Comparison of ENCODE assay signal across 1 cellular context in the genomic region with DNA sequence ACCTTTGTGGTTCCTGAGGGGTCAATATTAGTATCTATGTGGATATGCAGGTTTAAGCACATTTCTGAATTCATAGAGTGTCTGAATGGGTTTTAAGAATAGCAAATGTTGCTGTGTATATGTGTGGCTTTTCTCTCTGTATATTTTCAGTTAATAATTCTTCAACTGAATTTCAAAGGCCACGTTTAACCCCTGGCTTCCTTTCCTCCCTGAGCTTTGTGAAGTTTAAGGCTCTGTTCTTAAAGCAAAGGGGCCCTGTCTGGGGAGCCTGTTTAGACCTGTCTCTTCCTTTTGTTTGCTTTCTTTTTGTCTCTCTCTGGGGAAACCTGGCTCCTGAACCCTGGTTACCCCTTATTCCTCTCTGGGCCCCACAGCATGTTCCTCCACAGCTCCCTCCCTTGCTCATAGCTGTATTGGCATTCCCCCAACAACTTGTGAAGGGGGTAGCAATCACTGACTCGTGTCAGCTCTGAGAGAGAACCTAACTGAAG.
TF ChIP-seq lines count a peak whose summit lies in the region.

No MANE protein-coding gene starts in this region.

TF ChIP-seq in HepG2, 621 proteins besides CTCF, POLR2A, EP300 and RAD21 (continued from another document and continues in another):
- no peak for TF ChIP-seq SETDB1 (CRISPR knock-in tag; IDR thresholded peaks at IDR 0.05; ENCODE audit: borderline replicate concordance)
- TF ChIP-seq POLR2AphosphoS2 (IDR thresholded peaks at IDR 0.05; ENCODE audit: low read depth, low read length): no peak
- TF ChIP-seq, protein P1, sequence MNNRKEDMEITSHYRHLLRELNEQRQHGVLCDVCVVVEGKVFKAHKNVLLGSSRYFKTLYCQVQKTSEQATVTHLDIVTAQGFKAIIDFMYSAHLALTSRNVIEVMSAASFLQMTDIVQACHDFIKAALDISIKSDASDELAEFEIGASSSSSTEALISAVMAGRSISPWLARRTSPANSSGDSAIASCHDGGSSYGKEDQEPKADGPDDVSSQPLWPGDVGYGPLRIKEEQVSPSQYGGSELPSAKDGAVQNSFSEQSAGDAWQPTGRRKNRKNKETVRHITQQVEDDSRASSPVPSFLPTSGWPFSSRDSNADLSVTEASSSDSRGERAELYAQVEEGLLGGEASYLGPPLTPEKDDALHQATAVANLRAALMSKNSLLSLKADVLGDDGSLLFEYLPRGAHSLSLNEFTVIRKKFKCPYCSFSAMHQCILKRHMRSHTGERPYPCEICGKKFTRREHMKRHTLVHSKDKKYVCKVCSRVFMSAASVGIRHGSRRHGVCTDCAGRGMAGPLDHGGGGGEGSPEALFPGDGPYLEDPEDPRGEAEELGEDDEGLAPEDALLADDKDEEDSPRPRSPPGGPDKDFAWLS (CRISPR knock-in tag; IDR thresholded peaks at IDR 0.05; ENCODE audit: borderline replicate concordance): no peak
- TF ChIP-seq ZNF652 (CRISPR knock-in tag; IDR thresholded peaks at IDR 0.05; ENCODE audit: borderline replicate concordance, low read depth): peak; percentile 89
- TF ChIP-seq ZNF557 (CRISPR knock-in tag; IDR thresholded peaks at IDR 0.05): no peak
- peak; percentile 42 for TF ChIP-seq SALL1 (CRISPR knock-in tag; IDR thresholded peaks at IDR 0.05)
- TF ChIP-seq, protein P2, sequence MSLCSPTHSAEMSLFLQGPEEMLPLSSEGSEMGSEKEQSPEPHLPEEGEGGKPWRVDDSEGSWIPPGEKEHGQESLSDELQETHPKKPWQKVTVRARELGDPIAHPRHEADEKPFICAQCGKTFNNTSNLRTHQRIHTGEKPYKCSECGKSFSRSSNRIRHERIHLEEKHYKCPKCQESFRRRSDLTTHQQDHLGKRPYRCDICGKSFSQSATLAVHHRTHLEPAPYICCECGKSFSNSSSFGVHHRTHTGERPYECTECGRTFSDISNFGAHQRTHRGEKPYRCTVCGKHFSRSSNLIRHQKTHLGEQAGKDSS (CRISPR knock-in tag; IDR thresholded peaks at IDR 0.05; ENCODE audit: borderline replicate concordance, low read depth): no peak
- no peak for TF ChIP-seq ZNF562 (CRISPR knock-in tag; IDR thresholded peaks at IDR 0.05; ENCODE audit: borderline replicate concordance)
- TF ChIP-seq ARNTL (CRISPR knock-in tag; IDR thresholded peaks at IDR 0.05): no peak
- TF ChIP-seq PCBP2 (optimal IDR thresholded peaks at IDR 0.05; ENCODE audit: low read depth, low read length, poor library complexity, severe bottlenecking): no peak
- TF ChIP-seq, protein P3, sequence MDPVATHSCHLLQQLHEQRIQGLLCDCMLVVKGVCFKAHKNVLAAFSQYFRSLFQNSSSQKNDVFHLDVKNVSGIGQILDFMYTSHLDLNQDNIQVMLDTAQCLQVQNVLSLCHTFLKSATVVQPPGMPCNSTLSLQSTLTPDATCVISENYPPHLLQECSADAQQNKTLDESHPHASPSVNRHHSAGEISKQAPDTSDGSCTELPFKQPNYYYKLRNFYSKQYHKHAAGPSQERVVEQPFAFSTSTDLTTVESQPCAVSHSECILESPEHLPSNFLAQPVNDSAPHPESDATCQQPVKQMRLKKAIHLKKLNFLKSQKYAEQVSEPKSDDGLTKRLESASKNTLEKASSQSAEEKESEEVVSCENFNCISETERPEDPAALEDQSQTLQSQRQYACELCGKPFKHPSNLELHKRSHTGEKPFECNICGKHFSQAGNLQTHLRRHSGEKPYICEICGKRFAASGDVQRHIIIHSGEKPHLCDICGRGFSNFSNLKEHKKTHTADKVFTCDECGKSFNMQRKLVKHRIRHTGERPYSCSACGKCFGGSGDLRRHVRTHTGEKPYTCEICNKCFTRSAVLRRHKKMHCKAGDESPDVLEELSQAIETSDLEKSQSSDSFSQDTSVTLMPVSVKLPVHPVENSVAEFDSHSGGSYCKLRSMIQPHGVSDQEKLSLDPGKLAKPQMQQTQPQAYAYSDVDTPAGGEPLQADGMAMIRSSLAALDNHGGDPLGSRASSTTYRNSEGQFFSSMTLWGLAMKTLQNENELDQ (CRISPR knock-in tag; IDR thresholded peaks at IDR 0.05; ENCODE audit: borderline replicate concordance): no peak
- TF ChIP-seq CREB1 (IDR thresholded peaks at IDR 0.05): no peak
- 0 out of 2 replicates have a peak, but pooled peaks have one; percentile 25 for TF ChIP-seq CREB1 (CRISPR knock-in tag; IDR thresholded peaks at IDR 0.05)
- TF ChIP-seq ZNF549 (CRISPR knock-in tag; IDR thresholded peaks at IDR 0.05): no peak
- TF ChIP-seq, protein P4, sequence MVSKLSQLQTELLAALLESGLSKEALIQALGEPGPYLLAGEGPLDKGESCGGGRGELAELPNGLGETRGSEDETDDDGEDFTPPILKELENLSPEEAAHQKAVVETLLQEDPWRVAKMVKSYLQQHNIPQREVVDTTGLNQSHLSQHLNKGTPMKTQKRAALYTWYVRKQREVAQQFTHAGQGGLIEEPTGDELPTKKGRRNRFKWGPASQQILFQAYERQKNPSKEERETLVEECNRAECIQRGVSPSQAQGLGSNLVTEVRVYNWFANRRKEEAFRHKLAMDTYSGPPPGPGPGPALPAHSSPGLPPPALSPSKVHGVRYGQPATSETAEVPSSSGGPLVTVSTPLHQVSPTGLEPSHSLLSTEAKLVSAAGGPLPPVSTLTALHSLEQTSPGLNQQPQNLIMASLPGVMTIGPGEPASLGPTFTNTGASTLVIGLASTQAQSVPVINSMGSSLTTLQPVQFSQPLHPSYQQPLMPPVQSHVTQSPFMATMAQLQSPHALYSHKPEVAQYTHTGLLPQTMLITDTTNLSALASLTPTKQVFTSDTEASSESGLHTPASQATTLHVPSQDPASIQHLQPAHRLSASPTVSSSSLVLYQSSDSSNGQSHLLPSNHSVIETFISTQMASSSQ (IDR thresholded peaks at IDR 0.05; ENCODE audit: low read depth): peak; percentile 43; the same call in 1 of the 2 replicates
- TF ChIP-seq, protein P4 (CRISPR knock-in tag; IDR thresholded peaks at IDR 0.05; ENCODE audit: borderline replicate concordance): no peak
- TF ChIP-seq SOX5 (CRISPR knock-in tag; IDR thresholded peaks at IDR 0.05; ENCODE audit: borderline replicate concordance): peak; percentile 48; the same call in 1 of the 2 replicates
- TF ChIP-seq ZNF367 (CRISPR knock-in tag; IDR thresholded peaks at IDR 0.05; ENCODE audit: borderline replicate concordance): no peak
- 0 out of 2 replicates have a peak, but pooled peaks have one; percentile 9 for TF ChIP-seq FOXA3 (CRISPR knock-in tag; IDR thresholded peaks at IDR 0.05)
- TF ChIP-seq, protein P5, sequence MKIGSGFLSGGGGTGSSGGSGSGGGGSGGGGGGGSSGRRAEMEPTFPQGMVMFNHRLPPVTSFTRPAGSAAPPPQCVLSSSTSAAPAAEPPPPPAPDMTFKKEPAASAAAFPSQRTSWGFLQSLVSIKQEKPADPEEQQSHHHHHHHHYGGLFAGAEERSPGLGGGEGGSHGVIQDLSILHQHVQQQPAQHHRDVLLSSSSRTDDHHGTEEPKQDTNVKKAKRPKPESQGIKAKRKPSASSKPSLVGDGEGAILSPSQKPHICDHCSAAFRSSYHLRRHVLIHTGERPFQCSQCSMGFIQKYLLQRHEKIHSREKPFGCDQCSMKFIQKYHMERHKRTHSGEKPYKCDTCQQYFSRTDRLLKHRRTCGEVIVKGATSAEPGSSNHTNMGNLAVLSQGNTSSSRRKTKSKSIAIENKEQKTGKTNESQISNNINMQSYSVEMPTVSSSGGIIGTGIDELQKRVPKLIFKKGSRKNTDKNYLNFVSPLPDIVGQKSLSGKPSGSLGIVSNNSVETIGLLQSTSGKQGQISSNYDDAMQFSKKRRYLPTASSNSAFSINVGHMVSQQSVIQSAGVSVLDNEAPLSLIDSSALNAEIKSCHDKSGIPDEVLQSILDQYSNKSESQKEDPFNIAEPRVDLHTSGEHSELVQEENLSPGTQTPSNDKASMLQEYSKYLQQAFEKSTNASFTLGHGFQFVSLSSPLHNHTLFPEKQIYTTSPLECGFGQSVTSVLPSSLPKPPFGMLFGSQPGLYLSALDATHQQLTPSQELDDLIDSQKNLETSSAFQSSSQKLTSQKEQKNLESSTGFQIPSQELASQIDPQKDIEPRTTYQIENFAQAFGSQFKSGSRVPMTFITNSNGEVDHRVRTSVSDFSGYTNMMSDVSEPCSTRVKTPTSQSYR (CRISPR knock-in tag; IDR thresholded peaks at IDR 0.05; ENCODE audit: borderline replicate concordance): peak; percentile 26; the same call in 1 of the 2 replicates
- TF ChIP-seq JUN (CRISPR knock-in tag; IDR thresholded peaks at IDR 0.05): no peak
- TF ChIP-seq ZBTB42 (CRISPR knock-in tag; IDR thresholded peaks at IDR 0.05): no peak
- TF ChIP-seq, protein P6, sequence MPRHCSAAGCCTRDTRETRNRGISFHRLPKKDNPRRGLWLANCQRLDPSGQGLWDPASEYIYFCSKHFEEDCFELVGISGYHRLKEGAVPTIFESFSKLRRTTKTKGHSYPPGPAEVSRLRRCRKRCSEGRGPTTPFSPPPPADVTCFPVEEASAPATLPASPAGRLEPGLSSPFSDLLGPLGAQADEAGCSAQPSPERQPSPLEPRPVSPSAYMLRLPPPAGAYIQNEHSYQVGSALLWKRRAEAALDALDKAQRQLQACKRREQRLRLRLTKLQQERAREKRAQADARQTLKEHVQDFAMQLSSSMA (CRISPR knock-in tag; IDR thresholded peaks at IDR 0.05): no peak
- TF ChIP-seq, protein P7, sequence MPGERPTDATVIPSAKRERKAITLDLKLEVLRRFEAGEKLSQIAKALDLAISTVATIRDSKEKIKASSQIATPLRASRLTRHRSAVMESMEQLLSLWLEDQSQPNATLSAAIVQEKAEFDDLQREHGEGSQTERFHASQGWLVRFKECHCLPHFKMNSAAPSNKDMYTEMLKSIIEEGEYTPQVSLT (CRISPR knock-in tag; IDR thresholded peaks at IDR 0.05; ENCODE audit: borderline replicate concordance, low read depth): no peak
- TF ChIP-seq, protein P8, sequence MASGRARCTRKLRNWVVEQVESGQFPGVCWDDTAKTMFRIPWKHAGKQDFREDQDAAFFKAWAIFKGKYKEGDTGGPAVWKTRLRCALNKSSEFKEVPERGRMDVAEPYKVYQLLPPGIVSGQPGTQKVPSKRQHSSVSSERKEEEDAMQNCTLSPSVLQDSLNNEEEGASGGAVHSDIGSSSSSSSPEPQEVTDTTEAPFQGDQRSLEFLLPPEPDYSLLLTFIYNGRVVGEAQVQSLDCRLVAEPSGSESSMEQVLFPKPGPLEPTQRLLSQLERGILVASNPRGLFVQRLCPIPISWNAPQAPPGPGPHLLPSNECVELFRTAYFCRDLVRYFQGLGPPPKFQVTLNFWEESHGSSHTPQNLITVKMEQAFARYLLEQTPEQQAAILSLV (CRISPR knock-in tag; IDR thresholded peaks at IDR 0.05; ENCODE audit: borderline replicate concordance): no peak
- TF ChIP-seq PAX8 (CRISPR knock-in tag; IDR thresholded peaks at IDR 0.05; ENCODE audit: borderline replicate concordance): no peak
- no peak for TF ChIP-seq ATF7-NPFF (CRISPR knock-in tag; IDR thresholded peaks at IDR 0.05; ENCODE audit: low read depth)
- no peak for TF ChIP-seq DR1 (CRISPR knock-in tag; IDR thresholded peaks at IDR 0.05)
- no peak for TF ChIP-seq FOXJ3 (CRISPR knock-in tag; IDR thresholded peaks at IDR 0.05; ENCODE audit: borderline replicate concordance)
- peak; percentile 17; the same call in 1 of the 2 replicates for TF ChIP-seq TCF7 (IDR thresholded peaks at IDR 0.05; ENCODE audit: low read depth)
- TF ChIP-seq, protein P9, sequence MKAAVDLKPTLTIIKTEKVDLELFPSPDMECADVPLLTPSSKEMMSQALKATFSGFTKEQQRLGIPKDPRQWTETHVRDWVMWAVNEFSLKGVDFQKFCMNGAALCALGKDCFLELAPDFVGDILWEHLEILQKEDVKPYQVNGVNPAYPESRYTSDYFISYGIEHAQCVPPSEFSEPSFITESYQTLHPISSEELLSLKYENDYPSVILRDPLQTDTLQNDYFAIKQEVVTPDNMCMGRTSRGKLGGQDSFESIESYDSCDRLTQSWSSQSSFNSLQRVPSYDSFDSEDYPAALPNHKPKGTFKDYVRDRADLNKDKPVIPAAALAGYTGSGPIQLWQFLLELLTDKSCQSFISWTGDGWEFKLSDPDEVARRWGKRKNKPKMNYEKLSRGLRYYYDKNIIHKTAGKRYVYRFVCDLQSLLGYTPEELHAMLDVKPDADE (CRISPR knock-in tag; IDR thresholded peaks at IDR 0.05): no peak
